8 cellular contexts compared by ENCODE assay signal in genomic region chr3:160941885-160942494, GRCh38.
DNase-seq lines count a peak whose midpoint lies in the region.

No MANE protein-coding gene starts in this region.

- H3K27me3 Mint-ChIP-seq in activated T-helper 1 cell treated with anti-CD3 and anti-CD28 coated beads, Interleukin-12 subunit alpha, Interleukin-12 subunit beta, Interleukin-2, Interleukin-4 antibody, amounts not matched to agents 30 ng/mL and 10 ng/mL and 1 ng/mL, durations not matched to agents 14 hours and 24 hours and 36 hours (ENCODE audit: insufficient read depth): no peaks in the 10 kb centered on the region

- H3K9me3 ChIP-seq in MG63: no peaks in the 10 kb centered on the region

- H3K27me3 ChIP-seq in H7 (ENCODE audit: control insufficient read depth, insufficient read depth, low read length): no peaks in the 10 kb centered on the region
- no peaks in the 10 kb centered on the region; the same call in 1 of the 2 replicates for H3K27me3 ChIP-seq in MG63

- in situ Hi-C loops in G401 (cut with HindIII; ENCODE audit: low sequenced_read_pairs): no loop called here

- DNase-seq in G401 (ENCODE audit: low spot score): peak; percentile 86
- peak; percentile 35 for DNase-seq in H7
- peak; percentile 13 for DNase-seq in MG63
- DNase-seq in activated T-helper 1 cell treated with anti-CD3 and anti-CD28 coated beads, Interleukin-12 subunit alpha, Interleukin-12 subunit beta, Interleukin-2, Interleukin-4 antibody, amounts not matched to agents 30 ng/mL and 10 ng/mL and 1 ng/mL, durations not matched to agents 14 hours and 24 hours and 36 hours (ENCODE audit: low spot score): peak; percentile 50
- peak; percentile 71 for DNase-seq in globus pallidus (ENCODE audit: low spot score)
- peak; percentile 76 for DNase-seq in renal cortical epithelial cell (ENCODE audit: low read depth)
- no peak for DNase-seq in GOT3 (lab: John Stamatoyannopoulos, UW)
- no peak for DNase-seq in cerebellar nuclear complex (lab: John Stamatoyannopoulos, UW)

- H3K36me3 Mint-ChIP-seq in activated T-helper 1 cell treated with anti-CD3 and anti-CD28 coated beads, Interleukin-12 subunit alpha, Interleukin-12 subunit beta, Interleukin-2, Interleukin-4 antibody, amounts not matched to agents 30 ng/mL and 10 ng/mL and 1 ng/mL, durations not matched to agents 14 hours and 24 hours and 36 hours (ENCODE audit: low read depth): no peaks in the 10 kb centered on the region

- no peak overlapping the region for H3K4me3 ChIP-seq in H7 (ENCODE audit: insufficient read depth, low read depth, low read length)
- no peak overlapping the region for H3K4me3 ChIP-seq in MG63

- no peak overlapping the region for H3K27ac Mint-ChIP-seq in activated T-helper 1 cell treated with anti-CD3 and anti-CD28 coated beads, Interleukin-12 subunit alpha, Interleukin-12 subunit beta, Interleukin-2, Interleukin-4 antibody, amounts not matched to agents 30 ng/mL and 10 ng/mL and 1 ng/mL, durations not matched to agents 14 hours and 24 hours and 36 hours

- intact Hi-C loops in activated T-helper 1 cell treated with anti-CD3 and anti-CD28 coated beads, Interleukin-12 subunit alpha, Interleukin-12 subunit beta, Interleukin-2, Interleukin-4 antibody, amounts not matched to agents 30 ng/mL and 10 ng/mL and 1 ng/mL, durations not matched to agents 14 hours and 24 hours and 36 hours (cut with micrococcal nuclease): loop anchor here (1.0 to 10.0 kb wide), 7 partner anchors 140 to 1060 kb away; partner anchors contain the start of gene KPNA4

- no peak overlapping the region for H3K4me3 Mint-ChIP-seq in activated T-helper 1 cell treated with anti-CD3 and anti-CD28 coated beads, Interleukin-12 subunit alpha, Interleukin-12 subunit beta, Interleukin-2, Interleukin-4 antibody, amounts not matched to agents 30 ng/mL and 10 ng/mL and 1 ng/mL, durations not matched to agents 14 hours and 24 hours and 36 hours

- H3K36me3 ChIP-seq in H7 (replicated peaks; ENCODE audit: control insufficient read depth, insufficient read depth, low read length): no peaks in the 10 kb centered on the region
- H3K36me3 ChIP-seq in MG63: no peaks in the 10 kb centered on the region

- H3K9me3 Mint-ChIP-seq in activated T-helper 1 cell treated with anti-CD3 and anti-CD28 coated beads, Interleukin-12 subunit alpha, Interleukin-12 subunit beta, Interleukin-2, Interleukin-4 antibody, amounts not matched to agents 30 ng/mL and 10 ng/mL and 1 ng/mL, durations not matched to agents 14 hours and 24 hours and 36 hours: no peaks in the 10 kb centered on the region

- peaks cover 7% of the 10 kb centered on the region for H3K4me1 Mint-ChIP-seq in activated T-helper 1 cell treated with anti-CD3 and anti-CD28 coated beads, Interleukin-12 subunit alpha, Interleukin-12 subunit beta, Interleukin-2, Interleukin-4 antibody, amounts not matched to agents 30 ng/mL and 10 ng/mL and 1 ng/mL, durations not matched to agents 14 hours and 24 hours and 36 hours (ENCODE audit: low read depth)

Comparison
In these comparisons a context has a peak if more than half of its experiments do, and no peak if none do; other contexts are left out.
1. DNase-seq: peak in G401 (single experiment), H7 (single experiment), MG63 (single experiment), activated T-helper 1 cell treated with anti-CD3 and anti-CD28 coated beads, Interleukin-12 subunit alpha, Interleukin-12 subunit beta, Interleukin-2, Interleukin-4 antibody, amounts not matched to agents 30 ng/mL and 10 ng/mL and 1 ng/mL, durations not matched to agents 14 hours and 24 hours and 36 hours (single experiment), globus pallidus (single experiment) and renal cortical epithelial cell (single experiment); none in GOT3 (single experiment) and cerebellar nuclear complex (0 of 2).